ENCODE assay signal across 32 cellular contexts in the genomic region with DNA sequence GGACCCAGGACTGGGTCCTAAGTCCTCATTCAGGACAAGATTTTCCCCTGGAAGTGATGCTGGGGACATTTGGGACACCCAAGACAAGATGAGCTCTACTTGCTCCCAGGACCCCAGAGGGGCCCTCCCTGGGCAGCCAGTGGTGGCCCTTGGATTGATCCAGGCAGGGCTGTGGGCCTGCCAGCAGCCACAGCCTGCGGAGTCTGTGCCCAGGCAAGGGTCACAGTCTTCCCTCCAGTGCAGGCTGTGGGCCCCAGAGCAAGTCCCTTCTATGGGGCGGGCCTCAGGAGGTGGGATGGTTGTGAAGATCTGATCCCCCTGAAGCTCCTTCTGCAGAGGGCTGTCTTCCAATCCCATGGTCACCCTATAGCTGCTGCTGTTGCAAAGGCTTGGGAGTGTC. TPM values are rescaled to one million over a fixed set of nuclear protein-coding genes. Genes with fewer than 3 reads are reported as not detected.
"Had no signal": no experiment of that assay in that cellular context is flagged by ENCODE, and none has a peak within 500 bp of the region (broad histone marks: within the 10 kb centered on the region; RNA-seq: fewer than 3 reads in every experiment).

No MANE protein-coding gene starts in this region.

- H3K4me3 Mint-ChIP-seq: activated CD4-positive, alpha-beta memory T cell treated with anti-CD3 and anti-CD28 coated beads for 36 hours; activated CD4-positive, alpha-beta T cell treated with anti-CD3 and anti-CD28 coated beads for 36 hours; activated naive CD4-positive, alpha-beta T cell treated with anti-CD3 and anti-CD28 coated beads for 36 hours; activated T-cell treated with anti-CD3 and anti-CD28 coated beads, Interleukin-2, amount 50 U/mL, for 4 hours; activated T-helper 1 cell treated with anti-CD3 and anti-CD28 coated beads, Interleukin-12 subunit alpha, Interleukin-12 subunit beta, Interleukin-2, Interleukin-4 antibody, amounts not matched to agents 30 ng/mL and 10 ng/mL and 1 ng/mL, durations not matched to agents 14 hours and 24 hours and 36 hours had no signal

- DNase-seq: activated CD4-positive, alpha-beta memory T cell treated with anti-CD3 and anti-CD28 coated beads for 36 hours; activated CD4-positive, alpha-beta T cell treated with anti-CD3 and anti-CD28 coated beads for 36 hours; activated CD4-positive, alpha-beta T cell treated with anti-CD3 and anti-CD28 coated beads, Interleukin-2, amount 50 U/mL, for 1 hour; activated CD8-positive, alpha-beta memory T cell treated with anti-CD3 and anti-CD28 coated beads, Interleukin-2, amount 50 U/mL, for 4 hours; activated gamma-delta T cell treated with Interleukin-2 at 50 U/mL for 16 hours; activated naive CD4-positive, alpha-beta T cell treated with anti-CD3 and anti-CD28 coated beads for 36 hours; activated T-cell treated with anti-CD3 and anti-CD28 coated beads for 4 hours; activated T-cell treated with anti-CD3 and anti-CD28 coated beads, Interleukin-2, amount 50 U/mL, for 4 hours; adrenal gland; body of pancreas; Karpas-422; KBM-7; NCI-H1048; NCI-H1105 treated with DMSO at 0.1 percent for 48 hours; NCI-H1436; NCI-H1694; NCI-H1930; NCI-H2081 treated with DMSO at 0.1 percent for 48 hours; NCI-H345; NCI-H524 treated with DMSO at 0.1 percent for 48 hours; SIG-M5 had no signal

- H3K27me3 ChIP-seq: adrenal gland, body of pancreas, breast epithelium had no signal

- H3K4me3 ChIP-seq: adrenal gland, body of pancreas, breast epithelium had no signal

- H3K9me3 ChIP-seq: adrenal gland, body of pancreas, breast epithelium had no signal

- H3K27me3 Mint-ChIP-seq: activated CD4-positive, alpha-beta memory T cell treated with anti-CD3 and anti-CD28 coated beads for 36 hours; activated CD4-positive, alpha-beta T cell treated with anti-CD3 and anti-CD28 coated beads for 36 hours had no signal

- H3K36me3 ChIP-seq: adrenal gland, breast epithelium had no signal

- H3K27ac ChIP-seq: adrenal gland, body of pancreas, breast epithelium had no signal

- H3K36me3 Mint-ChIP-seq: activated CD4-positive, alpha-beta memory T cell treated with anti-CD3 and anti-CD28 coated beads for 36 hours; activated naive CD4-positive, alpha-beta T cell treated with anti-CD3 and anti-CD28 coated beads, Interleukin-2, amount 50 U/mL, for 72 hours had no signal

- H3K4me1 ChIP-seq: body of pancreas, breast epithelium had no signal

- H3K27ac Mint-ChIP-seq: activated CD4-positive, alpha-beta memory T cell treated with anti-CD3 and anti-CD28 coated beads for 36 hours; activated CD4-positive, alpha-beta T cell treated with anti-CD3 and anti-CD28 coated beads for 36 hours; activated naive CD4-positive, alpha-beta T cell treated with anti-CD3 and anti-CD28 coated beads for 36 hours; activated naive CD4-positive, alpha-beta T cell treated with anti-CD3 and anti-CD28 coated beads, Interleukin-2, amount 50 U/mL, for 72 hours; activated T-helper 1 cell treated with anti-CD3 and anti-CD28 coated beads, Interleukin-12 subunit alpha, Interleukin-12 subunit beta, Interleukin-2, Interleukin-4 antibody, amounts not matched to agents 30 ng/mL and 10 ng/mL and 1 ng/mL, durations not matched to agents 14 hours and 24 hours and 36 hours had no signal

- H3K9me3 Mint-ChIP-seq: activated CD4-positive, alpha-beta memory T cell treated with anti-CD3 and anti-CD28 coated beads for 36 hours; activated naive CD4-positive, alpha-beta T cell treated with anti-CD3 and anti-CD28 coated beads for 36 hours; activated naive CD4-positive, alpha-beta T cell treated with anti-CD3 and anti-CD28 coated beads, Interleukin-2, amount 50 U/mL, for 72 hours; activated T-cell treated with anti-CD3 and anti-CD28 coated beads, Interleukin-2, amount 50 U/mL, for 4 hours; activated T-helper 1 cell treated with anti-CD3 and anti-CD28 coated beads, Interleukin-12 subunit alpha, Interleukin-12 subunit beta, Interleukin-2, Interleukin-4 antibody, amounts not matched to agents 30 ng/mL and 10 ng/mL and 1 ng/mL, durations not matched to agents 14 hours and 24 hours and 36 hours had no signal

- H3K4me1 Mint-ChIP-seq: activated CD4-positive, alpha-beta T cell treated with anti-CD3 and anti-CD28 coated beads for 36 hours had no signal

- ATAC-seq: activated CD4-positive, alpha-beta T cell treated with anti-CD3 and anti-CD28 coated beads for 36 hours; activated naive CD4-positive, alpha-beta T cell treated with anti-CD3 and anti-CD28 coated beads, Interleukin-2, amount 50 U/mL, for 72 hours; activated T-cell treated with anti-CD3 and anti-CD28 coated beads, Interleukin-2, amount 50 U/mL, for 4 hours; body of pancreas; Panc1 had no signal

RNA-seq across cellular contexts. Expression of a gene that starts 12.6 kb away (rescaled TPM):
- total RNA-seq: activated naive CD4-positive, alpha-beta T cell treated with anti-CD3 and anti-CD28 coated beads for 36 hours; activated naive CD4-positive, alpha-beta T cell treated with anti-CD3 and anti-CD28 coated beads, Interleukin-2, amount 50 U/mL, for 72 hours; adrenal gland; astrocyte; body of pancreas; cardiac septum; MCF 10A; NCI-H460; RPMI7951; SK-MEL-5; T-helper 1 cell treated with Interleukin-12 subunit alpha and Interleukin-12 subunit beta and Interleukin-4 antibody, amounts not matched to agents 30 ng/mL and 1 ng/mL, for 36 hours had no signal
- polyA plus RNA-seq: adrenal gland had no signal

RNA-seq across cellular contexts. Expression of a gene that starts 55.4 kb away (rescaled TPM):
- total RNA-seq: activated CD4-positive, alpha-beta memory T cell treated with anti-CD3 and anti-CD28 coated beads for 36 hours; activated naive CD4-positive, alpha-beta T cell treated with anti-CD3 and anti-CD28 coated beads for 36 hours; activated naive CD4-positive, alpha-beta T cell treated with anti-CD3 and anti-CD28 coated beads, Interleukin-2, amount 50 U/mL, for 72 hours; activated T-cell treated with anti-CD3 and anti-CD28 coated beads, Interleukin-2, amount 50 U/mL, for 4 hours; adrenal gland; body of pancreas; cardiac septum; RPMI7951; SK-MEL-5; T-helper 1 cell treated with Interleukin-12 subunit alpha and Interleukin-12 subunit beta and Interleukin-4 antibody, amounts not matched to agents 30 ng/mL and 1 ng/mL, for 36 hours had no signal
- polyA plus RNA-seq: adrenal gland had no signal
